ENCODE assay signal across 11 cellular contexts in the genomic region with DNA sequence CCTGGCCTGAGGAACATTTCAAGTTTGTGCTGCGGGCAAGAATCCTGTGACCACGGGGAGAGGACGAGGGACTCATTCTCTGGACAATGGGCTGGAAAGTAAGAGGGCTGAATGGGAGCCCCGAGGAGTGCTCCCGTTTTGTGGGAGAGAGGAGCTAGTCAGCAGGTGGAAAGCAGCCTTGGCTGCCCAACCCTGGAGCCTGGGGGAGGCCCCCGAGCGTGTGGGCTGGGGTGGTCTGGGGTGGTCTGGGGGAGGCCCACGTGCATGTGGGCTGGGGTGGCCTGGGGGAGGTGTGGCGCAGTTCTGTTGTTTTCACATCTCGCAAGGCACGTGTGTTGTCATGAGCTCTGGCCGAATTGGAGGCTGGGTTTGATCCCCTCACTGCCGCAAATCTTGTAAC.
"Had no signal": no experiment of that assay in that cellular context is flagged by ENCODE, and none has a peak within 500 bp of the region (broad histone marks: within the 10 kb centered on the region; RNA-seq: fewer than 3 reads in every experiment).

No MANE protein-coding gene starts in this region.

- H3K4me3 ChIP-seq: esophagus muscularis mucosa, neural progenitor cell, uterus had no signal

- DNase-seq: activated CD4-positive, alpha-beta T cell treated with anti-CD3 and anti-CD28 coated beads, Interleukin-2, amount 50 U/mL, for 1 hour; activated effector memory CD4-positive, alpha-beta T cell treated with Interleukin-2 at 50 U/mL for 16 hours; activated T-cell treated with anti-CD3 and anti-CD28 coated beads, Interleukin-2, amount 50 U/mL, for 1 hour; amygdala; left colon; uterus had no signal

- H3K4me2 ChIP-seq: neural progenitor cell had no signal

- H3K27ac Mint-ChIP-seq: neural progenitor cell had no signal

- H3K9me3 Mint-ChIP-seq: brain, neural progenitor cell had no signal

- H3K4me1 Mint-ChIP-seq: neural progenitor cell had no signal

- H3K4me1 ChIP-seq: neural progenitor cell, parathyroid adenoma, uterus had no signal

- H3K4me3 Mint-ChIP-seq: brain, neural progenitor cell had no signal

- H3K36me3 ChIP-seq: neural progenitor cell, uterus had no signal

- H3K9ac ChIP-seq: neural progenitor cell, parathyroid adenoma had no signal

- H3K27ac ChIP-seq: esophagus muscularis mucosa, neural progenitor cell, parathyroid adenoma, uterus had no signal

- ATAC-seq: left colon had no signal

- H3K27me3 Mint-ChIP-seq: activated naive CD8-positive, alpha-beta T cell had no signal

- H3K27me3 ChIP-seq: esophagus muscularis mucosa, neural progenitor cell, uterus had no signal

- H3K9me3 ChIP-seq: esophagus muscularis mucosa, uterus had no signal

- H2AFZ ChIP-seq: neural progenitor cell, parathyroid adenoma had no signal
